15 cellular contexts compared by ENCODE assay signal in genomic region chr4:8373973-8374545, GRCh38.
A peak's percentile ranks its signal among the peaks of the same experiment; 100 is the strongest.
DNase-seq lines count a peak whose midpoint lies in the region; ATAC-seq and TF ChIP-seq lines count a peak whose summit lies in the region.
"Had no signal": no experiment of that assay in that cellular context is flagged by ENCODE, and none has a peak within 500 bp of the region (broad histone marks: within the 10 kb centered on the region; RNA-seq: fewer than 3 reads in every experiment).

No MANE protein-coding gene starts in this region.

- H3K18ac ChIP-seq in neuronal stem cell (ENCODE audit: low read length) = no peak overlapping the region

- no peak overlapping the region for H2AK5ac ChIP-seq in neuronal stem cell (ENCODE audit: low read depth, low read length)

- peak overlapping the region; percentile 26 for H2BK5ac ChIP-seq in neuronal stem cell (ENCODE audit: low read length)

- H4K91ac ChIP-seq in neuronal stem cell (ENCODE audit: low read depth, low read length, poor library complexity) = no peak overlapping the region

- no peak overlapping the region for H3K23ac ChIP-seq in neuronal stem cell (ENCODE audit: low read depth, low read length, poor library complexity)

- H3K27ac ChIP-seq in heart right ventricle = no peak overlapping the region
- H3K27ac ChIP-seq in neuronal stem cell (replicated peaks; ENCODE audit: low read length) = no peak overlapping the region
- H3K27ac ChIP-seq in upper lobe of right lung = no peak overlapping the region

- 88 to 89% methylated on average over 12 to 13 of the region's 13 CpGs for WGBS in heart right ventricle, 2 donors
- WGBS in neuronal stem cell (ENCODE audit: extremely low coverage in 2 of 2, insufficient read length in 2 of 2, insufficient replicate concordance in 1 of 2), 2 donors = no CpG with 5 or more reads among the region's 13 CpGs

- DNase-seq in left ventricle myocardium superior = peak; percentile 23
- DNase-seq in heart right ventricle = no peak
- DNase-seq in RPMI8226 = peak; percentile 0
- DNase-seq in neuronal stem cell (ENCODE audit: low spot score) = no peak
- DNase-seq in upper lobe of right lung = peak; percentile 61
- DNase-seq in DMS79 (lab: John Stamatoyannopoulos, UW) = no peak
- DNase-seq in activated naive CD4-positive, alpha-beta T cell treated with Interleukin-2 at 50 U/mL for 16 hours = no peak
- DNase-seq in NCI-H69 (lab: John Stamatoyannopoulos, UW) = no peak
- DNase-seq: 8988T; C1 segment of cervical spinal cord; Caco-2; CD4-positive, alpha-beta T cell; GDM1; HCEC 1CT had no signal

- no peak overlapping the region for H2AFZ ChIP-seq in neuronal stem cell (ENCODE audit: low read length)
- H2AFZ ChIP-seq: GM23338 had no signal

- no peak overlapping the region for H2BK12ac ChIP-seq in neuronal stem cell (ENCODE audit: low read length)

- ATAC-seq in left ventricle myocardium superior (no peak), heart right ventricle (no peak), upper lobe of right lung (no peak)
- ATAC-seq: GM23338 had no signal

- H3K9me3 ChIP-seq in heart right ventricle = peaks cover 0 to 5% (median 0%) of the 10 kb centered on the region in 11 donors
- no peaks in the 10 kb centered on the region for H3K9me3 ChIP-seq in neuronal stem cell (replicated peaks in 1 of 2; ENCODE audit: control insufficient read depth in 2 of 2, insufficient read depth in 1 of 2, low read depth in 1 of 2, low read length in 2 of 2)
- no peaks in the 10 kb centered on the region for H3K9me3 ChIP-seq in upper lobe of right lung
- H3K9me3 ChIP-seq: Caco-2 had no signal

- no peak overlapping the region for H3K4ac ChIP-seq in neuronal stem cell (ENCODE audit: low read length)

- no peak overlapping the region for H3K9ac ChIP-seq in neuronal stem cell (ENCODE audit: low read depth, low read length, poor library complexity)

- TF ChIP-seq CTCF in heart right ventricle (IDR thresholded peaks at IDR 0.05) (no peak), upper lobe of right lung (IDR thresholded peaks at IDR 0.05) (no peak)

- H3K27me3 ChIP-seq in heart right ventricle (no peaks in the 10 kb centered on the region), neuronal stem cell (ENCODE audit: control insufficient read depth in 3 of 3, insufficient read depth in 3 of 3, low read depth in 1 of 3, low read length in 3 of 3) (no peaks in the 10 kb centered on the region), upper lobe of right lung (no peaks in the 10 kb centered on the region)

- H4K8ac ChIP-seq in neuronal stem cell (ENCODE audit: low read depth, low read length) = no peak overlapping the region

- no peak overlapping the region for H3K4me2 ChIP-seq in neuronal stem cell (ENCODE audit: insufficient read depth, low read length, poor library complexity, severe bottlenecking)
- H3K4me2 ChIP-seq: GM23338 had no signal

- H3K36me3 ChIP-seq in heart right ventricle (peaks cover 0 to 50% (median 0%) of the 10 kb centered on the region in 9 donors), neuronal stem cell (replicated peaks in 1 of 2; ENCODE audit: control insufficient read depth in 2 of 2, insufficient read depth in 2 of 2, low read length in 2 of 2) (no peaks in the 10 kb centered on the region), upper lobe of right lung (no peaks in the 10 kb centered on the region)

- peaks cover 0 to 13% (median 0%) of the 10 kb centered on the region in 9 donors for H3K4me1 ChIP-seq in heart right ventricle
- peaks cover 0 to 2% of the 10 kb centered on the region in 2 donors for H3K4me1 ChIP-seq in neuronal stem cell (ENCODE audit: control insufficient read depth in 2 of 2, insufficient read depth in 1 of 2, low read depth in 1 of 2, low read length in 2 of 2)
- H3K4me1 ChIP-seq in upper lobe of right lung = no peaks in the 10 kb centered on the region
- H3K4me1 ChIP-seq: Caco-2 had no signal

- no peak overlapping the region for H3K14ac ChIP-seq in neuronal stem cell (ENCODE audit: low read length)

- intact Hi-C loops in left ventricle myocardium superior (cut with micrococcal nuclease) = no loop called here
- intact Hi-C loops in heart right ventricle (cut with DNase I) = no loop called here
- intact Hi-C loops in upper lobe of right lung (cut with DNase I) = no loop called here

- H3K4me3 ChIP-seq in heart right ventricle (no peak overlapping the region), neuronal stem cell (ENCODE audit: low read length in 2 of 2) (no peak overlapping the region), upper lobe of right lung (no peak overlapping the region)
- H3K4me3 ChIP-seq: GM23338 had no signal

- H2BK120ac ChIP-seq in neuronal stem cell (ENCODE audit: low read depth, low read length) = no peak overlapping the region

- no peak overlapping the region for H2BK15ac ChIP-seq in neuronal stem cell (ENCODE audit: low read length)

- H3K79me1 ChIP-seq in neuronal stem cell (ENCODE audit: low read depth, low read length) = peaks cover 2% of the 10 kb centered on the region

Comparison
In these comparisons a context has a peak if more than half of its experiments do, and no peak if none do; other contexts are left out.
1. DNase-seq: peak in left ventricle myocardium superior (single experiment), RPMI8226 (single experiment) and upper lobe of right lung (single experiment); none in heart right ventricle (0 of 2), neuronal stem cell (single experiment), DMS79 (single experiment), activated naive CD4-positive, alpha-beta T cell treated with Interleukin-2 at 50 U/mL for 16 hours (single experiment) and NCI-H69 (single experiment).